In the genomic region with DNA sequence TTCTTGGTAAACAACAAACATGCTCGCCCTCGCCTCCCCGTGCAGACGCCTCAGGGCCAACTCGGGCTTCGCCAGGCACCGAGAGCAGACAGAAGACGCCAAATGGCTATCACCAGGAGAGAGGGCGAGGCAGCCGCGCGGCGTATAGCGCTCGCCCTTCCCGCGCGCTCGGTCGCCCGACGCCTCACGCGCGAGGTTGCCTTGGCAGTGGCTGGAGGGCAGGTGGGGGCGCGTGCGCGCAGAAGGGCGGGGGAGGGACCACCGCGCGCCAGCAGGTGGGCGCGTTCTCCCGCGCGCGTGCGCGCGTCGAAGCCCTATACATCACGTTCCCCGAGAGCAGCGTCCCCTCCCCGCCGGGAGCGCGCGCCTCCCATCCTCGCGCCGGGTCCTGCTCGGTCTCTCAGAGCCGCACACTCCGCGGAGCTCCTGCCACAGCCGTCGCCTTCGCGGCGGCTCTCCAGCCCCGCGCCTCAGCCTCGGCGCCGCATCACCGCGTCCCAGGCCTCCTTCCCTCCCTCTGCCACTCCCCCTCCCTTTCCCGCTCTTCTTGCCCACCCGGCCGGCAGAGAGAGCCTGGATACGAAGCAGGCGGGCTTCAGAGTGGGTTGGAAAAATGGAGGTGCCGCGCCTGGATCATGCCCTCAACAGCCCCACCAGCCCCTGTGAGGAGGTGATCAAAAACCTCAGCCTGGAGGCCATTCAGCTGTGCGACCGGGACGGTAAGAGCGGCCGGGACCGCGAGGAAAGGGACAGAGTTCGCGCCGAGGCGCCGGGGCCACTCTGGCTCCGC, we compare ENCODE assay signal across 8 cellular contexts. TPM values are rescaled to one million over a fixed set of nuclear protein-coding genes. Genes with fewer than 3 reads are reported as not detected.
A peak's percentile ranks its signal among the peaks of the same experiment; 100 is the strongest.
DNase-seq lines count a peak whose midpoint lies in the region; ATAC-seq, FAIRE-seq and TF ChIP-seq lines count a peak whose summit lies in the region.

A gene (plus strand): TSS at position 403 of the 790 bp plus-strand sequence. CDS start 211 bp downstream, at position 614.

- H3K27ac ChIP-seq in brain microvascular endothelial cell, result no peak within 1 kb of the TSS
- H3K27ac ChIP-seq in HepG2 (ENCODE audit: extremely low read length, insufficient read depth, low read length), result peak within 1 kb of the TSS; percentile 95
- H3K27ac ChIP-seq in thoracic aorta, result no peak within 1 kb of the TSS

- TF ChIP-seq CTCF in brain microvascular endothelial cell (IDR thresholded peaks at IDR 0.05; ENCODE audit: low read depth, low read length, missing control alignments), result no peak
- TF ChIP-seq CTCF in HepG2 (CRISPR knock-in tag; IDR thresholded peaks at IDR 0.05), result no peak; the same call in 1 of the 2 replicates
- no peak for TF ChIP-seq CTCF in thoracic aorta (IDR thresholded peaks at IDR 0.05)

- TF ChIP-seq POLR2A in HepG2 (IDR thresholded peaks at IDR 0.05; ENCODE audit: insufficient read depth in 1 of 2, low read depth in 2 of 2, low read length in 2 of 2), result peak; percentile 74 to 88

- no peaks in the 10 kb centered on the region for H3K36me3 ChIP-seq in brain microvascular endothelial cell (replicated peaks)
- no peaks in the 10 kb centered on the region for H3K36me3 ChIP-seq in HepG2 (replicated peaks in 1 of 2; ENCODE audit: control insufficient read depth in 1 of 2, insufficient read depth in 2 of 2, low read length in 2 of 2)
- H3K36me3 ChIP-seq in thoracic aorta, result no peaks in the 10 kb centered on the region

- FAIRE-seq in HepG2 (lab: Jason Lieb, UNC), result no peak

- peak within 1 kb of the TSS; percentile 92 for H3K4me2 ChIP-seq in HepG2 (ENCODE audit: low read depth, low read length)

- H3K27me3 ChIP-seq in brain microvascular endothelial cell (replicated peaks) (peaks cover 18% of the 10 kb centered on the region), HepG2 (ENCODE audit: control insufficient read depth in 1 of 2, insufficient read depth in 2 of 2, low read length in 2 of 2) (no peaks in the 10 kb centered on the region; a peak in 1 of 5 replicates), thoracic aorta (replicated peaks; ENCODE audit: insufficient read depth) (no peaks in the 10 kb centered on the region)

- no peak within 1 kb of the TSS for H2AFZ ChIP-seq in HepG2 (ENCODE audit: low read length)

- POLR2A ChIA-PET in HepG2 (lab: Yijun Ruan, JAX), result interaction anchor here (0.6 to 8.9 kb wide), 19 partner anchors 10 to 908 kb away, joined by 3 to 107 read pairs (median 5); a partner anchor contains a TSS

- peak; percentile 87 for ATAC-seq in HepG2
- no peak for ATAC-seq in thoracic aorta (ENCODE audit: insufficient number of reproducible peaks, low FRiP score, low read depth)
- ATAC-seq in HG02870 (IDR thresholded peaks at IDR 0.05; ENCODE audit: unreplicated experiment), result no peak
- no peak for ATAC-seq in stimulated activated naive B cell treated with anti-CD40 and anti-IgM and Interleukin-4, amounts not matched to agents 10 μg/mL and 1 μg/mL and 100 μg/mL, for 72 hours (replicated peaks)

- H3K4me3 Mint-ChIP-seq in stimulated activated naive B cell treated with anti-CD40 and anti-IgM and Interleukin-4, amounts not matched to agents 10 μg/mL and 1 μg/mL and 100 μg/mL, for 72 hours, result peak within 1 kb of the TSS in 1 of 2 donors; percentile 36

- H3K36me3 Mint-ChIP-seq in stimulated activated naive B cell treated with anti-CD40 and anti-IgM and Interleukin-4, amounts not matched to agents 10 μg/mL and 1 μg/mL and 100 μg/mL, for 72 hours, result no peaks in the 10 kb centered on the region

- H3K9me3 Mint-ChIP-seq in stimulated activated naive B cell treated with anti-CD40 and anti-IgM and Interleukin-4, amounts not matched to agents 10 μg/mL and 1 μg/mL and 100 μg/mL, for 72 hours, result peaks cover 3 to 7% of the 10 kb centered on the region in 2 donors

- peaks cover 27 to 31% of the 10 kb centered on the region in 2 donors for H3K27me3 Mint-ChIP-seq in stimulated activated naive B cell treated with anti-CD40 and anti-IgM and Interleukin-4, amounts not matched to agents 10 μg/mL and 1 μg/mL and 100 μg/mL, for 72 hours

- TF ChIP-seq RAD21 in HepG2 (CRISPR knock-in tag; IDR thresholded peaks at IDR 0.05), result no peak

- WGBS in HepG2 (ENCODE audit: low lambda C conversion rate), result 0% methylated on average over 10 of the region's 90 CpGs

- TF ChIP-seq EP300 in HepG2 (IDR thresholded peaks at IDR 0.05; ENCODE audit: low read depth in 2 of 2, low read length in 2 of 2) (peak in 1 of 2 experiments; percentile 16; a peak in 1 of 4 replicates), HepG2 (CRISPR knock-in tag; IDR thresholded peaks at IDR 0.05; ENCODE audit: borderline replicate concordance) (no peak)

- H3K4me3 ChIP-seq in brain microvascular endothelial cell (ENCODE audit: low read depth, low read length) (peak within 1 kb of the TSS; percentile 39), HepG2 (replicated peaks in 1 of 3; ENCODE audit: insufficient read depth in 1 of 3, low read depth in 2 of 3, low read length in 3 of 3) (peak within 1 kb of the TSS; percentile 82 to 99 (median 89)), thoracic aorta (peak within 1 kb of the TSS; percentile 73)

- CTCF ChIA-PET in HepG2 (lab: Yijun Ruan, JAX; ENCODE audit: low intra/inter-chr PET ratio, low total read pairs), result interaction anchor here (0.9 kb wide), 1 partner anchor 224 kb away, joined by 3 read pairs; no protein-coding TSS in a partner anchor

- peaks cover 4 to 10% of the 10 kb centered on the region in 2 donors for H3K4me1 Mint-ChIP-seq in stimulated activated naive B cell treated with anti-CD40 and anti-IgM and Interleukin-4, amounts not matched to agents 10 μg/mL and 1 μg/mL and 100 μg/mL, for 72 hours

- H3K9ac ChIP-seq in HepG2 (ENCODE audit: insufficient read depth, low read depth, low read length), result peak within 1 kb of the TSS; percentile 91

- no TSS peak for BruUV-seq in HepG2 (replicated peaks; lab: Mats Ljungman, UMichigan)

- H4K20me1 ChIP-seq in HepG2 (ENCODE audit: insufficient read depth, low read length), result peaks cover 11% of the 10 kb centered on the region

- intact Hi-C loops in HepG2 (cut with micrococcal nuclease; ENCODE audit: unreplicated experiment), result loop anchor here (1.0 to 5.0 kb wide), 4 partner anchors 104 to 210 kb away; no protein-coding TSS in a partner anchor

- no peak within 1 kb of the TSS for H3K27ac Mint-ChIP-seq in stimulated activated naive B cell treated with anti-CD40 and anti-IgM and Interleukin-4, amounts not matched to agents 10 μg/mL and 1 μg/mL and 100 μg/mL, for 72 hours

- in situ Hi-C loops in brain microvascular endothelial cell (cut with HindIII; ENCODE audit: low pct_ligation_motif_present, low sequenced_read_pairs) (loop anchor here (25.0 kb wide), 1 partner anchor 214 kb away; no protein-coding TSS in a partner anchor), HepG2 (cut with HindIII; ENCODE audit: extremely low pct_ligation_motif_present, low pct_unique_long_range_greater_than_20kb) (loop anchor here (5.0 to 10.0 kb wide), 2 partner anchors 102 to 209 kb away; no protein-coding TSS in a partner anchor)

- H3K79me2 ChIP-seq in HepG2 (ENCODE audit: insufficient read depth, low read length), result peaks cover 91% of the 10 kb centered on the region

- DNase-seq in C1 segment of cervical spinal cord (lab: John Stamatoyannopoulos, UW) (peak in 11 of 14 donors; percentile 43 to 89 (median 62)), NCI-H1105 (lab: John Stamatoyannopoulos, UW) (peak; percentile 63), brain microvascular endothelial cell (peak; percentile 0), HepG2 (ENCODE audit: low spot score) (peak; percentile 63), thoracic aorta (ENCODE audit: low spot score) (no peak), 8988T (no peak)
- DNase-seq in stimulated activated naive B cell treated with anti-CD40 and anti-IgM and Interleukin-4, amounts not matched to agents 10 μg/mL and 1 μg/mL and 100 μg/mL, for 72 hours, result no peak

- H3K4me1 ChIP-seq in HepG2 (ENCODE audit: insufficient read depth, low read length) (peaks cover 19% of the 10 kb centered on the region), thoracic aorta (ENCODE audit: control insufficient read depth in 1 of 2, low read depth in 2 of 2) (peaks cover 8 to 19% of the 10 kb centered on the region in 2 donors)

- H3K9me3 ChIP-seq in HepG2 (ENCODE audit: low read length), result no peaks in the 10 kb centered on the region
- no peaks in the 10 kb centered on the region for H3K9me3 ChIP-seq in thoracic aorta

TF ChIP-seq in HepG2, 621 proteins besides CTCF, POLR2A, EP300 and RAD21 (continues in another document):
- peak; percentile 49; the same call in 1 of the 2 replicates for TF ChIP-seq MIXL1 (CRISPR knock-in tag; IDR thresholded peaks at IDR 0.05)
- peak; percentile 80 for TF ChIP-seq CENPT (CRISPR knock-in tag; IDR thresholded peaks at IDR 0.05; ENCODE audit: low read depth)
- 0 out of 2 replicates have a peak, but pooled peaks have one; percentile 5 for TF ChIP-seq ZNF317 (CRISPR knock-in tag; IDR thresholded peaks at IDR 0.05)
- no peak for TF ChIP-seq ZNF292 (CRISPR knock-in tag; IDR thresholded peaks at IDR 0.05; ENCODE audit: borderline replicate concordance, low read depth)
- TF ChIP-seq NKX3-1 (CRISPR knock-in tag; IDR thresholded peaks at IDR 0.05), result peak; percentile 55; the same call in 1 of the 2 replicates
- TF ChIP-seq SALL1 (CRISPR knock-in tag; IDR thresholded peaks at IDR 0.05), result peak; percentile 87

RNA-seq across cellular contexts. Expression of the gene that starts here (rescaled TPM):
- 40.6 and 55.7 TPM in 2 replicates for total RNA-seq in HepG2 (2016; rRNA removed; fragmentation: Illumina TruSeq; extraction: Trizol)
- 16.9 and 17.7 TPM in 2 replicates for total RNA-seq in HepG2 (2016; cell fraction: cytosol; rRNA removed; fragmentation: Illumina TruSeq; extraction: Trizol; ENCODE audit: low read depth)
- total RNA-seq in HepG2 (2016; cell fraction: insoluble cytoplasmic fraction; rRNA removed; fragmentation: Illumina TruSeq; extraction: Trizol), result 42.3 and 58.0 TPM in 2 replicates
- total RNA-seq in HepG2 (2016; cell fraction: membrane; rRNA removed; fragmentation: Illumina TruSeq; extraction: Trizol), result 43.2 and 46.3 TPM in 2 replicates
- 52.9 and 59.2 TPM in 2 replicates for total RNA-seq in HepG2 (2016; cell fraction: nucleus; rRNA removed; fragmentation: Illumina TruSeq; extraction: Trizol)
- 56.9 and 78.5 TPM in 2 replicates for polyA plus RNA-seq in HepG2 (2011; rRNA removed)
- polyA plus RNA-seq in HepG2 (2011; cell fraction: cytosol; rRNA removed), result 36.6 and 67.7 TPM in 2 replicates
- polyA plus RNA-seq in HepG2 (2011; cell fraction: nucleus; rRNA removed), result 24.8 and 28.7 TPM in 2 replicates
- 88.6 and 96.5 TPM in 2 replicates for polyA plus RNA-seq in HepG2 (2012)
- 17.2 and 22.6 TPM in 2 replicates for polyA plus RNA-seq in HepG2 (2016; cell fraction: cytosol; fragmentation: Illumina TruSeq; extraction: Trizol; ENCODE audit: low read depth)
- 94.0 and 99.4 TPM in 2 replicates for polyA plus RNA-seq in HepG2 (2016; cell fraction: insoluble cytoplasmic fraction; fragmentation: Illumina TruSeq; extraction: Trizol; ENCODE audit: low read depth)
- 36.8 and 37.8 TPM in 2 replicates for polyA plus RNA-seq in HepG2 (2016; cell fraction: membrane; fragmentation: Illumina TruSeq; extraction: Trizol; ENCODE audit: low read depth)
- 48.4 and 51.0 TPM in 2 replicates for polyA plus RNA-seq in HepG2 (2016; cell fraction: nucleus; fragmentation: Illumina TruSeq; extraction: Trizol; ENCODE audit: insufficient read depth, low read depth)
- 72.4 TPM in 1 of 2 replicates, not detected in the other for polyA minus RNA-seq in HepG2 (2011; rRNA and poly(A)+ RNA removed; ENCODE audit: low replicate concordance)
- 89.7 and 93.4 TPM in 2 replicates for polyA minus RNA-seq in HepG2 (2011; cell fraction: cytosol; rRNA and poly(A)+ RNA removed)
- polyA minus RNA-seq in HepG2 (2011; cell fraction: nucleus; rRNA and poly(A)+ RNA removed), result 203 and 263 TPM in 2 replicates
- total RNA-seq in thoracic aorta, result 1 to 10 TPM in 1 of 2 donors, not detected in 1; 2.6 TPM

Comparison
In these comparisons a context has a peak if more than half of its experiments do, and no peak if none do; other contexts are left out.
1. RNA of the gene that starts here (total RNA-seq): 16.9 to 59.2 TPM in HepG2; 2.6 TPM in thoracic aorta; every median in the first group is over 4 times any median in the second.
2. DNase-seq: peak in C1 segment of cervical spinal cord (11 of 14), NCI-H1105 (single experiment), brain microvascular endothelial cell (single experiment) and HepG2 (single experiment); none in thoracic aorta (single experiment), 8988T (single experiment) and stimulated activated naive B cell treated with anti-CD40 and anti-IgM and Interleukin-4, amounts not matched to agents 10 μg/mL and 1 μg/mL and 100 μg/mL, for 72 hours (single experiment).
3. H3K4me3 ChIP-seq: peak in every context shown above with its lines; median percentile 89 in HepG2; 73 in thoracic aorta; 39 in brain microvascular endothelial cell.